In genomic region chr5:112870976-112871375, GRCh38 we compare ENCODE assay signal across 17 cellular contexts. TPM values are rescaled to one million over a fixed set of nuclear protein-coding genes. Genes with fewer than 3 reads are reported as not detected.
DNase-seq lines count a peak whose midpoint lies in the region; ATAC-seq and TF ChIP-seq lines count a peak whose summit lies in the region.
"Had no signal": no experiment of that assay in that cellular context is flagged by ENCODE, and none has a peak within 500 bp of the region (broad histone marks: within the 10 kb centered on the region; RNA-seq: fewer than 3 reads in every experiment).

No MANE protein-coding gene starts in this region.

- no peaks in the 10 kb centered on the region for H3K9me3 Mint-ChIP-seq in chondrocyte (ENCODE audit: low read depth)
- no peaks in the 10 kb centered on the region for H3K9me3 Mint-ChIP-seq in type B pancreatic cell
- H3K9me3 Mint-ChIP-seq: CD4-positive, CD25-positive, alpha-beta regulatory T cell; H9; HFFc6 had no signal

- H3K9me3 ChIP-seq in WERI-Rb-1 (ENCODE audit: severe bottlenecking): no peaks in the 10 kb centered on the region
- H3K9me3 ChIP-seq: A549, BLaER1 had no signal

- no peaks in the 10 kb centered on the region for H3K27me3 ChIP-seq in WERI-Rb-1 (ENCODE audit: insufficient read depth, low read depth, severe bottlenecking)
- H3K27me3 ChIP-seq: BLaER1 had no signal

- H3K27ac ChIP-seq in WERI-Rb-1: no peak overlapping the region
- H3K27ac ChIP-seq: A549, BLaER1 had no signal

- ATAC-seq in SK-N-SH treated with all-trans-retinoic acid at 6 μM for 48 hours: no peak
- ATAC-seq: A549, K562 had no signal

- peaks cover 6% of the 10 kb centered on the region for H3K4me1 Mint-ChIP-seq in chondrocyte (ENCODE audit: low read depth)
- H3K4me1 Mint-ChIP-seq in type B pancreatic cell (ENCODE audit: unreplicated experiment): no peaks in the 10 kb centered on the region

- H3K36me3 ChIP-seq in WERI-Rb-1: peaks cover 40% of the 10 kb centered on the region

- H3K36me3 Mint-ChIP-seq in chondrocyte (ENCODE audit: low read depth): peaks cover 22% of the 10 kb centered on the region
- H3K36me3 Mint-ChIP-seq in type B pancreatic cell: peaks cover 34% of the 10 kb centered on the region

- H3K27ac Mint-ChIP-seq in chondrocyte (ENCODE audit: unreplicated experiment) (peak overlapping the region; percentile 32), type B pancreatic cell (no peak overlapping the region)
- H3K27ac Mint-ChIP-seq: H9, HFFc6 had no signal

- H3K4me3 Mint-ChIP-seq in chondrocyte (ENCODE audit: unreplicated experiment) (no peak overlapping the region), type B pancreatic cell (no peak overlapping the region)
- H3K4me3 Mint-ChIP-seq: CD4-positive, CD25-positive, alpha-beta regulatory T cell; H9; HFFc6 had no signal

- TF ChIP-seq CTCF in AG10803 (conservative IDR thresholded peaks at IDR 0.05; ENCODE audit: low read length) (no peak), chondrocyte (IDR thresholded peaks at IDR 0.05) (no peak), type B pancreatic cell (conservative IDR thresholded peaks at IDR 0.05) (no peak), WERI-Rb-1 (IDR thresholded peaks at IDR 0.05; ENCODE audit: low read depth, low read length) (no peak)

- H3K4me3 ChIP-seq in AG10803 (ENCODE audit: low read length) (no peak overlapping the region), WERI-Rb-1 (ENCODE audit: low read depth, low read length) (no peak overlapping the region)
- H3K4me3 ChIP-seq: A549, BLaER1, K562 had no signal

- DNase-seq in AG10803 (ENCODE audit: low read depth) (peak; percentile 43), AML-193 (lab: John Stamatoyannopoulos, UW) (peak; percentile 42 to 45), MV-4-11 (lab: John Stamatoyannopoulos, UW) (peak; percentile 76), chondrocyte (ENCODE audit: low spot score) (no peak), type B pancreatic cell (ENCODE audit: extremely low spot score, unreplicated experiment) (no peak), OCI-M1 (lab: John Stamatoyannopoulos, UW) (no peak), WERI-Rb-1 (no peak)
- DNase-seq: CD4-positive, CD25-positive, alpha-beta regulatory T cell; DMS79 treated with DMSO at 0.1 percent for 48 hours; EL; GOT3; H9; HFFc6 had no signal

- H3K27me3 Mint-ChIP-seq in chondrocyte (ENCODE audit: low read depth) (no peaks in the 10 kb centered on the region), type B pancreatic cell (no peaks in the 10 kb centered on the region)
- H3K27me3 Mint-ChIP-seq: CD4-positive, CD25-positive, alpha-beta regulatory T cell had no signal

TF ChIP-seq in SK-N-SH treated with all-trans-retinoic acid at 6 μM for 48 hours, 23 proteins besides CTCF, POLR2A, EP300 and RAD21:
- no peak for TF ChIP-seq ZC3H10 (CRISPR knock-in tag; IDR thresholded peaks at IDR 0.05)
- TF ChIP-seq GLIS3 (CRISPR knock-in tag; IDR thresholded peaks at IDR 0.05): no peak
- no peak for TF ChIP-seq CREB5 (CRISPR knock-in tag; IDR thresholded peaks at IDR 0.05; ENCODE audit: low read depth)
- TF ChIP-seq ARNTL (CRISPR knock-in tag; IDR thresholded peaks at IDR 0.05; ENCODE audit: borderline replicate concordance, low read depth): no peak
- TF ChIP-seq PPARA (CRISPR knock-in tag; IDR thresholded peaks at IDR 0.05; ENCODE audit: borderline replicate concordance): no peak
- no peak for TF ChIP-seq SNAI2 (CRISPR knock-in tag; IDR thresholded peaks at IDR 0.05)
- no peak for TF ChIP-seq CSRNP3 (CRISPR knock-in tag; IDR thresholded peaks at IDR 0.05)
- no peak for TF ChIP-seq ESRRG (CRISPR knock-in tag; IDR thresholded peaks at IDR 0.05)
- no peak for TF ChIP-seq TSHZ2 (CRISPR knock-in tag; IDR thresholded peaks at IDR 0.05)
- TF ChIP-seq RARB (CRISPR knock-in tag; IDR thresholded peaks at IDR 0.05): no peak
- no peak for TF ChIP-seq ZNF70 (CRISPR knock-in tag; IDR thresholded peaks at IDR 0.05)
- TF ChIP-seq BACH2 (CRISPR knock-in tag; IDR thresholded peaks at IDR 0.05; ENCODE audit: borderline replicate concordance): no peak
- no peak for TF ChIP-seq POU6F1 (CRISPR knock-in tag; IDR thresholded peaks at IDR 0.05; ENCODE audit: borderline replicate concordance, low read depth)

RNA-seq across cellular contexts. Expression of gene SRP19, which starts 9.9 kb away (rescaled TPM):
- 49.2 to 60.9 TPM (median 55.7 TPM) in 3 replicates for total RNA-seq in chondrocyte
- 45.4 and 57.5 TPM in 2 replicates for total RNA-seq in type B pancreatic cell (ENCODE audit: low replicate concordance)

RNA-seq across cellular contexts. Expression of gene REEP5, which starts 51.1 kb away (rescaled TPM):
- total RNA-seq in chondrocyte (75.6 to 89.6 TPM (median 87.6 TPM) in 3 replicates), type B pancreatic cell (ENCODE audit: low replicate concordance) (61.0 and 98.4 TPM in 2 replicates)

Comparison
In these comparisons a context has a peak if more than half of its experiments do, and no peak if none do; other contexts are left out.
1. DNase-seq: peak in AG10803 (single experiment), AML-193 (2 of 2) and MV-4-11 (single experiment); none in chondrocyte (single experiment), type B pancreatic cell (single experiment), OCI-M1 (single experiment) and WERI-Rb-1 (single experiment).